ENCODE assay signal across 8 cellular contexts in genomic region chr19:50204811-50205675, GRCh38. TPM values are rescaled to one million over a fixed set of nuclear protein-coding genes. Genes with fewer than 3 reads are reported as not detected.
DNase-seq lines count a peak whose midpoint lies in the region; ATAC-seq and TF ChIP-seq lines count a peak whose summit lies in the region.

No MANE protein-coding gene starts in this region.

- ATAC-seq in lower lobe of right lung (peak; percentile 92 to 94), HG03135 (IDR thresholded peaks at IDR 0.05; ENCODE audit: unreplicated experiment) (no peak), HG02973 (IDR thresholded peaks at IDR 0.05; ENCODE audit: unreplicated experiment) (no peak)

- CTCF ChIA-PET in GM10248 (lab: Yijun Ruan, JAX) = no interaction called here

- intact Hi-C loops in lower lobe of right lung (cut with DNase I) = no loop called here

- peak; percentile 8 for DNase-seq in stimulated activated CD4-positive, alpha-beta T cell treated with anti-CD3 and anti-CD28 coated beads, Interleukin-12 subunit alpha, Interleukin-12 subunit beta, amount 100 ng/mL, for 4 hours
- DNase-seq in stimulated activated CD4-positive, alpha-beta T cell treated with anti-CD3 and anti-CD28 coated beads, Interleukin-2, amount 100 ng/mL, for 48 hours = no peak
- DNase-seq in cerebellum (ENCODE audit: low spot score) (peak; percentile 89), lower lobe of right lung (peak; percentile 91), ureter (ENCODE audit: low spot score) (peak; percentile 82), GM10248 (ENCODE audit: extremely low spot score) (no peak)

- POLR2A ChIA-PET in GM10248 (lab: Yijun Ruan, JAX) = interaction anchor here (0.6 kb wide), 1 partner anchor 11 kb away, joined by 3 read pairs; no protein-coding TSS in a partner anchor

- H3K4me3 ChIP-seq in lower lobe of right lung = peak overlapping the region; percentile 49

- TF ChIP-seq CTCF in lower lobe of right lung (IDR thresholded peaks at IDR 0.05) (no peak), GM10248 (IDR thresholded peaks at IDR 0.05; ENCODE audit: control extremely low read depth, extremely low read depth, low read depth, missing control alignments) (no peak)

- no peaks in the 10 kb centered on the region for H3K36me3 ChIP-seq in lower lobe of right lung

- H3K9me3 ChIP-seq in lower lobe of right lung = no peaks in the 10 kb centered on the region

- H3K27me3 ChIP-seq in lower lobe of right lung (ENCODE audit: low read depth) = peaks cover 32% of the 10 kb centered on the region

- H3K27ac ChIP-seq in lower lobe of right lung = peak overlapping the region; percentile 90

- H3K4me1 ChIP-seq in lower lobe of right lung = peaks cover 21% of the 10 kb centered on the region

RNA-seq across cellular contexts. Expression of gene MYH14, which starts 1.6 kb away (rescaled TPM):
- 2.6 TPM for total RNA-seq in cerebellum
- total RNA-seq in lower lobe of right lung = 113 TPM
- total RNA-seq in ureter = 134 TPM

RNA-seq across cellular contexts. Expression of gene IZUMO2, which starts 42.0 kb away (rescaled TPM):
- not detected for total RNA-seq in cerebellum
- total RNA-seq in lower lobe of right lung = not detected
- not detected for total RNA-seq in ureter

Comparison
In these comparisons a context has a peak if more than half of its experiments do, and no peak if none do; other contexts are left out.
1. DNase-seq: peak in stimulated activated CD4-positive, alpha-beta T cell treated with anti-CD3 and anti-CD28 coated beads, Interleukin-12 subunit alpha, Interleukin-12 subunit beta, amount 100 ng/mL, for 4 hours (single experiment), cerebellum (single experiment), lower lobe of right lung (single experiment) and ureter (single experiment); none in stimulated activated CD4-positive, alpha-beta T cell treated with anti-CD3 and anti-CD28 coated beads, Interleukin-2, amount 100 ng/mL, for 48 hours (0 of 2) and GM10248 (single experiment).
2. ATAC-seq: peak in lower lobe of right lung (2 of 2); none in HG03135 (single experiment) and HG02973 (single experiment).
3. RNA of gene MYH14, which starts 1.6 kb away (total RNA-seq): 134 TPM in ureter (single experiment) and 113 TPM in lower lobe of right lung (single experiment); 2.6 TPM in cerebellum (single experiment); every median in the first group is over 10 times any median in the second.